11 cellular contexts compared by ENCODE assay signal in the genomic region with DNA sequence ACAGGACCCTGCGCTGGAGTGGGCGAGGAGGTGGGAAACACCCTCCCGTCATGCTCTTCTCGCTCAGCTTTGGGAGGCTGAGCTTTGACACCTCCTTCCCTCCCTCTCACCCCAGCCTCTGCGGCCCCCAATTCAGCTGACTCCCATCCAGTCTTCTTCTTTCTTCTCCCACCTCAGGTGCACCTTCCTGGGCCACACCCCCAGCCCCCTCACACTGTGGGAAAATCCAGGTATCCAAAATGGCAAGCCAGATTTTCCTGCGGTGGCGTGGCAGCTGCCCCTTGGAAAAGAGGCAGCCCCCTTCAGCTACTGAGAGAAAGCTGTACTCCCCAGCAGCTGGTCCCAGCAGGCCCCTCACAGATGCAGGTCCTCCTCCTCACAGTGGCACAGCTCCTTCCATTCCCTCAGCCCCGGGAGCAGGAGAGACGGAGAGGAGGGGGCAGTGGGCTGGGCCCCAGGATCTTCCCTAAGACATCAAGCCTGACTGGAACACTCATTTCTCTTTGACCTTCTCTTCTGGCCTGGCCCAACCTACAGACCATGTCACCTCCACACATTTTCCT.
DNase-seq lines count a peak whose midpoint lies in the region; ATAC-seq, FAIRE-seq and TF ChIP-seq lines count a peak whose summit lies in the region.
"Had no signal": no experiment of that assay in that cellular context is flagged by ENCODE, and none has a peak within 500 bp of the region (broad histone marks: within the 10 kb centered on the region; RNA-seq: fewer than 3 reads in every experiment).

No MANE protein-coding gene starts in this region.

- peak overlapping the region; percentile 91 for H3K27ac Mint-ChIP-seq in nephron progenitor cell

- CTCF ChIA-PET in RWPE1 (lab: Yijun Ruan, JAX) = interaction anchor here (0.6 kb wide), 2 partner anchors 146 to 1252 kb away, joined by 3 read pairs; no protein-coding TSS in a partner anchor

- H3K27me3 Mint-ChIP-seq in nephron progenitor cell (ENCODE audit: low read depth, poor library complexity) = peaks cover 14% of the 10 kb centered on the region

- H3K36me3 ChIP-seq in esophagus muscularis mucosa (no peaks in the 10 kb centered on the region), thyroid gland (no peaks in the 10 kb centered on the region)

- POLR2A ChIA-PET in RWPE1 (lab: Yijun Ruan, JAX; ENCODE audit: low non-redundant PET) = no interaction called here

- DNase-seq in RWPE1 (ENCODE audit: low spot score) (no peak), esophagus muscularis mucosa (ENCODE audit: extremely low spot score) (no peak), nephron progenitor cell (no peak), thyroid gland (no peak), urothelium cell line (ENCODE audit: low spot score) (no peak), substantia nigra (lab: John Stamatoyannopoulos, UW) (no peak), NCI-H128 (lab: John Stamatoyannopoulos, UW; ENCODE audit: unreplicated experiment) (no peak)
- DNase-seq: foreskin keratinocyte; midbrain; stimulated activated CD4-positive, alpha-beta T cell treated with anti-CD3 and anti-CD28 coated beads, Interleukin-2, amount 100 ng/mL, for 48 hours had no signal

- no peaks in the 10 kb centered on the region for H3K36me3 Mint-ChIP-seq in nephron progenitor cell (ENCODE audit: low read depth)

- TF ChIP-seq EP300 in esophagus muscularis mucosa (IDR thresholded peaks at IDR 0.05) = no peak

- TF ChIP-seq POLR2A in esophagus muscularis mucosa (IDR thresholded peaks at IDR 0.05; ENCODE audit: low read depth) = no peak
- TF ChIP-seq POLR2A in thyroid gland (IDR thresholded peaks at IDR 0.05) = no peak

- H3K9me3 ChIP-seq in esophagus muscularis mucosa (no peaks in the 10 kb centered on the region), thyroid gland (no peaks in the 10 kb centered on the region)

- 45% methylated on average over 8 of the region's 9 CpGs for WGBS in esophagus muscularis mucosa
- whole genome bisulfite sequencing in thyroid gland, 2 donors = 79 to 82% methylated on average over 9 of the region's 9 CpGs

- H3K27me3 ChIP-seq in esophagus muscularis mucosa (no peaks in the 10 kb centered on the region), thyroid gland (no peaks in the 10 kb centered on the region)
- H3K27me3 ChIP-seq: foreskin keratinocyte had no signal

- H3K4me3 Mint-ChIP-seq in nephron progenitor cell = peak overlapping the region; percentile 68

- no peak for ATAC-seq in GM19397 (IDR thresholded peaks at IDR 0.05; ENCODE audit: unreplicated experiment)
- ATAC-seq: foreskin keratinocyte had no signal

- peak overlapping the region; percentile 17; the same call in 1 of the 2 replicates for H3K27ac ChIP-seq in RWPE1
- peak overlapping the region; percentile 85 to 94 (median 91) for H3K27ac ChIP-seq in esophagus muscularis mucosa (replicated peaks in 1 of 4)
- H3K27ac ChIP-seq in thyroid gland = peak overlapping the region; percentile 43 to 81 (median 66)
- no peak overlapping the region for H3K27ac ChIP-seq in substantia nigra (ENCODE audit: low read depth, low read length, poor library complexity, severe bottlenecking)
- H3K27ac ChIP-seq: foreskin keratinocyte had no signal

- TF ChIP-seq CTCF in RWPE1 (conservative IDR thresholded peaks at IDR 0.05; ENCODE audit: low read depth) (no peak), esophagus muscularis mucosa (IDR thresholded peaks at IDR 0.05) (no peak), nephron progenitor cell (IDR thresholded peaks at IDR 0.05) (no peak), thyroid gland (IDR thresholded peaks at IDR 0.05) (no peak)

- H3K4me1 ChIP-seq in esophagus muscularis mucosa (peaks cover 59 to 73% (median 67%) of the 10 kb centered on the region in 4 donors), thyroid gland (peaks cover 15 to 45% of the 10 kb centered on the region in 2 donors)

- intact Hi-C loops in esophagus muscularis mucosa (cut with DNase I) = loop anchor here (5.0 kb wide), 2 partner anchors 38 to 72 kb away; a partner anchor contains a TSS
- intact Hi-C loops in thyroid gland (cut with DNase I) = no loop called here

- no peak for FAIRE-seq in urothelium cell line (lab: Jason Lieb, UNC)

- no peaks in the 10 kb centered on the region for H3K9me3 Mint-ChIP-seq in nephron progenitor cell

- peaks cover 70% of the 10 kb centered on the region for H3K4me1 Mint-ChIP-seq in nephron progenitor cell

- H3K4me3 ChIP-seq in esophagus muscularis mucosa (no peak overlapping the region), thyroid gland (replicated peaks in 1 of 3) (no peak overlapping the region)
